1 cellular context compared by ENCODE assay signal in the genomic region with DNA sequence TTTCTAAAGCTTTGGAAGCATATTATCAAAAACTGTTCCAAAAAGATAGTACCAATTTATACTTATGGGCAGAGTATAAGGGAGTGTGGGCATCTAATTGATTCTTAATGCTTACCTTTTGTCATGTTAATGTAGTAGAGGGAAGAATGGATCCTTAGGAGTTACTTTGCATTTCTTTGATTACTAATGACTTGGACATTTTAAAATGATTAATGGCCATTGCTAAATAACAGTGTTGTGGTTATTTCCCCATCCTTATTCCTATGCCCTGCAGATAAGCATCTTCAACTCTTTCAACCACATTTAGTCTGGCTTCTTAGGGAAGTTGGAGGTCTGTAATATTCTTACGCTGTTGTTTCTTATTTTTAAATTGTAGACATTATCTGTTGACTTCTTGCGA.
TF ChIP-seq lines count a peak whose summit lies in the region.

No MANE protein-coding gene starts in this region.

TF ChIP-seq in K562, 482 proteins besides CTCF, POLR2A, EP300 and RAD21 (continued from another document):
- TF ChIP-seq, protein P1, sequence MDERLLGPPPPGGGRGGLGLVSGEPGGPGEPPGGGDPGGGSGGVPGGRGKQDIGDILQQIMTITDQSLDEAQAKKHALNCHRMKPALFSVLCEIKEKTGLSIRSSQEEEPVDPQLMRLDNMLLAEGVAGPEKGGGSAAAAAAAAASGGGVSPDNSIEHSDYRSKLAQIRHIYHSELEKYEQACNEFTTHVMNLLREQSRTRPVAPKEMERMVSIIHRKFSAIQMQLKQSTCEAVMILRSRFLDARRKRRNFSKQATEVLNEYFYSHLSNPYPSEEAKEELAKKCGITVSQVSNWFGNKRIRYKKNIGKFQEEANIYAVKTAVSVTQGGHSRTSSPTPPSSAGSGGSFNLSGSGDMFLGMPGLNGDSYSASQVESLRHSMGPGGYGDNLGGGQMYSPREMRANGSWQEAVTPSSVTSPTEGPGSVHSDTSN (CRISPR knock-in tag; IDR thresholded peaks at IDR 0.05; ENCODE audit: low read depth) = no peak
- TF ChIP-seq, protein P1 (tag; conservative IDR thresholded peaks at IDR 0.05; ENCODE audit: low read depth) = peak; percentile 90
- TF ChIP-seq, protein P2, sequence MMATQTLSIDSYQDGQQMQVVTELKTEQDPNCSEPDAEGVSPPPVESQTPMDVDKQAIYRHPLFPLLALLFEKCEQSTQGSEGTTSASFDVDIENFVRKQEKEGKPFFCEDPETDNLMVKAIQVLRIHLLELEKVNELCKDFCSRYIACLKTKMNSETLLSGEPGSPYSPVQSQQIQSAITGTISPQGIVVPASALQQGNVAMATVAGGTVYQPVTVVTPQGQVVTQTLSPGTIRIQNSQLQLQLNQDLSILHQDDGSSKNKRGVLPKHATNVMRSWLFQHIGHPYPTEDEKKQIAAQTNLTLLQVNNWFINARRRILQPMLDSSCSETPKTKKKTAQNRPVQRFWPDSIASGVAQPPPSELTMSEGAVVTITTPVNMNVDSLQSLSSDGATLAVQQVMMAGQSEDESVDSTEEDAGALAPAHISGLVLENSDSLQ (IDR thresholded peaks at IDR 0.05) = peak; percentile 69; the same call in 1 of the 2 replicates
- TF ChIP-seq, protein P3, sequence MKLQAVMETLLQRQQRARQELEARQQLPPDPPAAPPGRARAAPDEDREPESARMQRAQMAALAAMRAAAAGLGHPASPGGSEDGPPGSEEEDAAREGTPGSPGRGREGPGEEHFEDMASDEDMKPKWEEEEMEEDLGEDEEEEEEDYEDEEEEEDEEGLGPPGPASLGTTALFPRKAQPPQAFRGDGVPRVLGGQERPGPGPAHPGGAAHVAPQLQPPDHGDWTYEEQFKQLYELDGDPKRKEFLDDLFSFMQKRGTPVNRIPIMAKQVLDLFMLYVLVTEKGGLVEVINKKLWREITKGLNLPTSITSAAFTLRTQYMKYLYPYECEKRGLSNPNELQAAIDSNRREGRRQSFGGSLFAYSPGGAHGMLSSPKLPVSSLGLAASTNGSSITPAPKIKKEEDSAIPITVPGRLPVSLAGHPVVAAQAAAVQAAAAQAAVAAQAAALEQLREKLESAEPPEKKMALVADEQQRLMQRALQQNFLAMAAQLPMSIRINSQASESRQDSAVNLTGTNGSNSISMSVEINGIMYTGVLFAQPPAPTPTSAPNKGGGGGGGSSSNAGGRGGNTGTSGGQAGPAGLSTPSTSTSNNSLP (IDR thresholded peaks at IDR 0.05; ENCODE audit: borderline replicate concordance, low read depth, low read length) = no peak
- TF ChIP-seq NFE2L1 (tag; IDR thresholded peaks at IDR 0.05; ENCODE audit: borderline replicate concordance, low read depth) (no peak), THRAP3 (IDR thresholded peaks at IDR 0.05; ENCODE audit: borderline replicate concordance) (no peak), RBBP5 (IDR thresholded peaks at IDR 0.05; ENCODE audit: borderline replicate concordance, insufficient read depth, low read length, poor library complexity, severe bottlenecking) (no peak), CEBPB (tag; IDR thresholded peaks at IDR 0.05) (peak; percentile 88), CTBP1 (IDR thresholded peaks at IDR 0.05; ENCODE audit: borderline replicate concordance) (0 out of 2 replicates have a peak, but pooled peaks have one; percentile 27), MEIS2 (IDR thresholded peaks at IDR 0.05; ENCODE audit: partially characterized antibody) (peak; percentile 91)
